In genomic region chr14:41607119-41607785, GRCh38 we compare ENCODE assay signal across 8 cellular contexts. TPM values are rescaled to one million over a fixed set of nuclear protein-coding genes. Genes with fewer than 3 reads are reported as not detected.
DNase-seq lines count a peak whose midpoint lies in the region; ATAC-seq and TF ChIP-seq lines count a peak whose summit lies in the region.

No MANE protein-coding gene starts in this region.

- peak overlapping the region; percentile 58 for H3K4me3 ChIP-seq in brain microvascular endothelial cell (ENCODE audit: low read depth, low read length)
- H3K4me3 ChIP-seq in lower leg skin (ENCODE audit: low read depth, poor library complexity, severe bottlenecking): peak overlapping the region; percentile 49

- TF ChIP-seq POLR2A in lower leg skin (IDR thresholded peaks at IDR 0.05): no peak

- in situ Hi-C loops in brain microvascular endothelial cell (cut with HindIII; ENCODE audit: low pct_ligation_motif_present, low sequenced_read_pairs): no loop called here

- H3K27me3 ChIP-seq in brain microvascular endothelial cell (replicated peaks): peaks cover 46% of the 10 kb centered on the region

- peaks cover 35% of the 10 kb centered on the region for H3K4me1 Mint-ChIP-seq in type B pancreatic cell (ENCODE audit: unreplicated experiment)

- intact Hi-C loops in lower leg skin (cut with DNase I; ENCODE audit: low total_unique reads): no loop called here

- peaks cover 91% of the 10 kb centered on the region for H3K27me3 Mint-ChIP-seq in type B pancreatic cell

- H3K27ac ChIP-seq in brain microvascular endothelial cell: no peak overlapping the region

- peak overlapping the region; percentile 51 for H3K27ac Mint-ChIP-seq in type B pancreatic cell

- WGBS in lower leg skin, 2 donors: 0 to 1% methylated on average over 29 of the region's 29 CpGs

- peak; percentile 92 for DNase-seq in DMS79 treated with DMSO at 0.1 percent for 48 hours (lab: John Stamatoyannopoulos, UW)
- peak; percentile 46 for DNase-seq in NCI-H1694 (lab: John Stamatoyannopoulos, UW)
- no peak for DNase-seq in brain microvascular endothelial cell
- peak in 1 of 2 donors; percentile 78 for DNase-seq in lower leg skin (ENCODE audit: low spot score in 2 of 2)
- no peak for DNase-seq in type B pancreatic cell (ENCODE audit: extremely low spot score, unreplicated experiment)
- no peak for DNase-seq in stimulated activated CD4-positive, alpha-beta T cell treated with anti-CD3 and anti-CD28 coated beads, Interleukin-4, amount 100 ng/mL, for 4 hours
- no peak for DNase-seq in RKO (ENCODE audit: low spot score)

- peak overlapping the region; percentile 94 for H3K4me3 Mint-ChIP-seq in type B pancreatic cell

- TF ChIP-seq CTCF in brain microvascular endothelial cell (IDR thresholded peaks at IDR 0.05; ENCODE audit: low read depth, low read length, missing control alignments): no peak
- TF ChIP-seq CTCF in lower leg skin (IDR thresholded peaks at IDR 0.05): no peak
- TF ChIP-seq CTCF in type B pancreatic cell (conservative IDR thresholded peaks at IDR 0.05): no peak

- no peaks in the 10 kb centered on the region for H3K36me3 Mint-ChIP-seq in type B pancreatic cell

- H3K36me3 ChIP-seq in brain microvascular endothelial cell (replicated peaks): no peaks in the 10 kb centered on the region

- no peaks in the 10 kb centered on the region for H3K9me3 Mint-ChIP-seq in type B pancreatic cell

- no peak for ATAC-seq in HG02642 (IDR thresholded peaks at IDR 0.05; ENCODE audit: poor library complexity, unreplicated experiment)

RNA-seq across cellular contexts. Expression of gene LRFN5, which starts 0.6 kb away (rescaled TPM):
- under 1 TPM in 3 of 4 donors, not detected in 1; 0.17 to 0.88 (median 0.71) TPM for total RNA-seq in lower leg skin
- total RNA-seq in type B pancreatic cell (ENCODE audit: low replicate concordance): 1.3 and 4.6 TPM in 2 replicates

Comparison
In these comparisons a context has a peak if more than half of its experiments do, and no peak if none do; other contexts are left out.
1. DNase-seq: peak in DMS79 treated with DMSO at 0.1 percent for 48 hours (single experiment) and NCI-H1694 (single experiment); none in brain microvascular endothelial cell (single experiment), type B pancreatic cell (single experiment), stimulated activated CD4-positive, alpha-beta T cell treated with anti-CD3 and anti-CD28 coated beads, Interleukin-4, amount 100 ng/mL, for 4 hours (0 of 2) and RKO (single experiment).